ENCODE assay signal across 8 cellular contexts in the genomic region with DNA sequence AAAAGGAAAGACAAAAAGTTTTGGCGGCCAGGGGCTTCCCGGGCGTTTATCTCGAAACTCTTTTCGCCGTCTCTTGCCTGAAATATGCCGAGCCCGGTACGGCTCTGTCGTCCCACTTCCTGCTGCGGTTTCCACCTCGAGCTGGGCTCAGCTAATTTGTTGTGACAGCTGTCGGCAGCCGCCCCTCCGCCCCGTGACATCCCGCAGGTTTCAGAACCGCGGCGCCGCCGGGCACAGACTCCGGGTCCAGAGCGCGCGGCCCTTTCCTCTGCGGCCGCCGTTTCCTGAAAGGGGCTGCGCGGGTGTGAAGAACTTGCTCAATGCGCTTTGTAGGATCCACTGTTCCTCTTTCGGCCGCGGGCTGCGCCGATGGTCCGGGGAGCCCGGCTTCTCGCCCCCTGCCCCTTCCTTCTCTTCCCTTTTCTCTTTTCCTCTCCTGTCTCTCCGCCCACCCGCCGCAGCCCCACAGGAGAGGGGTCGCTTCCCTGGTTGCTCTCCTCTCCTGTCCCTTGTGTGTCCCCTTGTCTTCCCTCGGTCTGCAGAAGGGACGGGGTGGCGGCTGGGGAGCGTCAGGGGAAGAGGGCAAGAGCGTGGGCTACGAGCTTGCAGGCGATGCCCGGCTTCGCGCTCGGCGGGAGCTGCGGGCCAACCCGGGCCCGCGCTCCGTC.
DNase-seq lines count a peak whose midpoint lies in the region; ATAC-seq and TF ChIP-seq lines count a peak whose summit lies in the region.

No MANE protein-coding gene starts in this region.

- H3K9ac ChIP-seq in iPS-18a (ENCODE audit: low read length): no peak overlapping the region

- peak overlapping the region; percentile 63 for H3K4me3 ChIP-seq in astrocyte of the cerebellum (ENCODE audit: low read depth, low read length)
- H3K4me3 ChIP-seq in iPS-18a (ENCODE audit: low read length): peak overlapping the region; percentile 59

- no peaks in the 10 kb centered on the region for H3K9me3 ChIP-seq in iPS-18a (ENCODE audit: control insufficient read depth, low read depth, low read length)

- H3K27ac ChIP-seq in iPS-18a (ENCODE audit: low read length): no peak overlapping the region

- H3K36me3 ChIP-seq in iPS-18a (ENCODE audit: control insufficient read depth, low read depth, low read length): no peaks in the 10 kb centered on the region

- DNase-seq in DMS53 (lab: John Stamatoyannopoulos, UW): peak; percentile 79
- DNase-seq in HuH-7.5 (ENCODE audit: low spot score): peak; percentile 41
- DNase-seq in T-helper 9 cell: peak; percentile 86
- peak; percentile 24 for DNase-seq in astrocyte of the cerebellum (ENCODE audit: low read depth)
- peak; percentile 67 to 83 for DNase-seq in stimulated activated CD4-positive, alpha-beta T cell treated with anti-CD3 and anti-CD28 coated beads, Interleukin-12 subunit alpha, Interleukin-12 subunit beta, amount 100 ng/mL, for 24 hours (ENCODE audit: low read depth in 2 of 2)
- DNase-seq in NCI-H524 treated with DMSO at 0.1 percent for 48 hours (lab: John Stamatoyannopoulos, UW): no peak

- no peak for TF ChIP-seq CTCF in astrocyte of the cerebellum (IDR thresholded peaks at IDR 0.05; ENCODE audit: low read depth, low read length, missing control alignments)

- H3K4me1 ChIP-seq in iPS-18a (ENCODE audit: control insufficient read depth, low read depth, low read length): peaks cover 22% of the 10 kb centered on the region

- peak; percentile 51 for ATAC-seq in GM21528 (IDR thresholded peaks at IDR 0.05; ENCODE audit: low FRiP score, unreplicated experiment)

- peaks cover 35% of the 10 kb centered on the region for H3K27me3 ChIP-seq in iPS-18a (ENCODE audit: control insufficient read depth, insufficient read depth, low read length)

- in situ Hi-C loops in astrocyte of the cerebellum (cut with HindIII; ENCODE audit: low sequenced_read_pairs): loop anchor here (25.0 kb wide), 1 partner anchor 250 kb away; no protein-coding TSS in a partner anchor
